8 cellular contexts compared by ENCODE assay signal in the genomic region with DNA sequence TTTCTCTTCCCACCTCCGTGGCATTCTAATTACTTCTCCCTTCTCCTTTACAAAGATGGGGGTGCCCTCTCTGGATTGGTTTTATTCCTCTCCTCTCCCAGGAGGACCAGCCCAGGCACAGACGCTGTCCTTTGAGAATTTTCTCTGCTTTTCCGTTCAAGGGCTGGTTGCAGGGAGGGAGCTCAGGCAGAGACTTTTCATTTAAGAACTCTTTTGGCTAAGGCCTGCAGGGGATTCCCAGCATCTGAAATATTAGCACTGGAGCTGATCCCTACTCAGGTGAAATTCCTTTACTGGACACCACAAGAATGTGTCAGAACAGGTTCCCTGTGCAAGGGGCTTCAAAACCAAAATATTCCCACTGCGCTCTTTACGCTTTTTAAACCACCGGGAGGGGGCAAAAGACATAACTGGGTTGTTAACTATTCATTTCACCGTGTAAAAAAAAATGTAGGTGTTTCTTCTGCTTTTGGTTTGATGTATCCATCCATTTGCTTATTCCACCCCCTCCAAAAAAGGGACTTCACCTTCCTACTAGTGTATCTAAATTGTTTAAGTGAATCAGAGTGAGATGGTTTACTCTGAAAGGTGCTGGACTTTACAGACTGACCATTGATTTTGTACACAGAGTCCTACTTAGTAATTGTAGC. TPM values are rescaled to one million over a fixed set of nuclear protein-coding genes. Genes with fewer than 3 reads are reported as not detected.
DNase-seq lines count a peak whose midpoint lies in the region; ATAC-seq and TF ChIP-seq lines count a peak whose summit lies in the region.

No MANE protein-coding gene starts in this region.

- H4K91ac ChIP-seq in H9 (ENCODE audit: insufficient read length, low read depth, low read length), result no peak overlapping the region

- H3K23me2 ChIP-seq in H9 (ENCODE audit: insufficient read length, low read depth, low read length, poor library complexity, severe bottlenecking), result peaks cover 17% of the 10 kb centered on the region

- H4K5ac ChIP-seq in H9 (ENCODE audit: insufficient read length, low read depth, low read length), result no peak overlapping the region

- POLR2A ChIA-PET in naive thymus-derived CD8-positive, alpha-beta T cell (lab: Charles Lee), result interaction anchor here (0.6 to 0.9 kb wide), 2 partner anchors 25 to 181 kb away, joined by 3 to 4 read pairs; a partner anchor contains a TSS

- TF ChIP-seq CTCF in H9 (conservative IDR thresholded peaks at IDR 0.05) (0 out of 3 replicates have a peak, but pooled peaks have one; percentile 20), WI38 (IDR thresholded peaks at IDR 0.05; ENCODE audit: low read depth, low read length) (no peak)

- H3K4me3 ChIP-seq in WI38 (ENCODE audit: low read depth, low read length), result peak overlapping the region; percentile 93

- no peaks in the 10 kb centered on the region for H3K27me3 ChIP-seq in H9 (ENCODE audit: insufficient read depth, low read length)

- peak; percentile 29 for TF ChIP-seq POLR2A in erythroblast (IDR thresholded peaks at IDR 0.05; ENCODE audit: low read length)

- no peak overlapping the region for H2BK5ac ChIP-seq in H9 (ENCODE audit: insufficient read length, low read length)

- H3K27ac Mint-ChIP-seq in H9, result peak overlapping the region; percentile 95 to 99 (median 96)
- peak overlapping the region; percentile 87 to 99 (median 94) for H3K27ac Mint-ChIP-seq in naive thymus-derived CD8-positive, alpha-beta T cell

- DNase-seq in AG20443 (ENCODE audit: low spot score) (peak; percentile 22), H9 (peak; percentile 39), erythroblast (lab: John Stamatoyannopoulos, UW) (peak; percentile 39 to 61), NCI-H1436 (lab: John Stamatoyannopoulos, UW) (no peak)
- DNase-seq in naive thymus-derived CD8-positive, alpha-beta T cell, result peak in 5 of 10 donors; percentile 9 to 34 (median 20)

- H2BK12ac ChIP-seq in H9 (ENCODE audit: insufficient read length, low read depth, low read length), result no peak overlapping the region

- H3K79me2 ChIP-seq in H9 (ENCODE audit: insufficient read depth, low read length), result peaks cover 10% of the 10 kb centered on the region; the same call in 1 of the 2 replicates

- peak overlapping the region; percentile 76 for H3K9ac ChIP-seq in H9 (ENCODE audit: extremely low read depth, insufficient read length, low read length)

- no CpG with 5 or more reads among the region's 7 CpGs for WGBS in H9 (ENCODE audit: extremely low coverage, insufficient read length, low lambda C conversion rate)

- no peak overlapping the region for H2BK20ac ChIP-seq in H9 (ENCODE audit: low read depth, low read length, poor library complexity, severe bottlenecking)

- ATAC-seq in naive thymus-derived CD8-positive, alpha-beta T cell, result no peak
- ATAC-seq in GM21360 (IDR thresholded peaks at IDR 0.05; ENCODE audit: unreplicated experiment) (no peak), HG03045 (IDR thresholded peaks at IDR 0.05; ENCODE audit: unreplicated experiment) (no peak)

- H3T11ph ChIP-seq in H9 (ENCODE audit: low read length), result no peak overlapping the region

- no peak overlapping the region for H2AK5ac ChIP-seq in H9 (ENCODE audit: insufficient read length, low read length)

- H3K9me3 Mint-ChIP-seq in H9, result no peaks in the 10 kb centered on the region; a peak in 1 of 5 replicates
- peaks cover 0 to 2% (median 0%) of the 10 kb centered on the region in 9 donors for H3K9me3 Mint-ChIP-seq in naive thymus-derived CD8-positive, alpha-beta T cell

- no peak overlapping the region for H3K23ac ChIP-seq in H9 (ENCODE audit: insufficient read length, low read depth, low read length)

- no peaks in the 10 kb centered on the region for H3K79me1 ChIP-seq in H9 (ENCODE audit: insufficient read depth, low read depth, low read length, poor library complexity, severe bottlenecking)

- H3K4me2 ChIP-seq in H9 (ENCODE audit: insufficient read depth, insufficient read length, low read length), result peak overlapping the region; percentile 86

- H3K27me3 Mint-ChIP-seq in H9 (ENCODE audit: low read depth), result no peaks in the 10 kb centered on the region
- H3K27me3 Mint-ChIP-seq in naive thymus-derived CD8-positive, alpha-beta T cell, result no peaks in the 10 kb centered on the region

- no peaks in the 10 kb centered on the region for H3K9me3 ChIP-seq in H9 (ENCODE audit: control insufficient read depth, low read depth, low read length)

- H4K20me1 ChIP-seq in H9 (ENCODE audit: control insufficient read depth, insufficient read depth, insufficient read length), result no peaks in the 10 kb centered on the region

- H2BK15ac ChIP-seq in H9 (ENCODE audit: low read depth, low read length), result no peak overlapping the region

- peaks cover 0 to 5% (median 0%) of the 10 kb centered on the region in 3 experiments; a peak in 2 of 7 replicates for H3K36me3 Mint-ChIP-seq in H9 (ENCODE audit: insufficient read depth in 1 of 3, low read depth in 3 of 3)
- H3K36me3 Mint-ChIP-seq in naive thymus-derived CD8-positive, alpha-beta T cell, result no peaks in the 10 kb centered on the region

- H2AFZ ChIP-seq in H9 (ENCODE audit: low read length), result no peak overlapping the region

- H3K4me1 ChIP-seq in H9 (ENCODE audit: insufficient read depth, low read length), result peaks cover 4% of the 10 kb centered on the region; the same call in 1 of the 2 replicates

- H3K18ac ChIP-seq in H9 (ENCODE audit: insufficient read length, low read depth, low read length), result no peak overlapping the region

- no peak overlapping the region for H3K4ac ChIP-seq in H9 (ENCODE audit: low read depth, low read length)

- H2BK120ac ChIP-seq in H9 (ENCODE audit: low read depth, low read length, poor library complexity, severe bottlenecking), result no peak overlapping the region

- no peak overlapping the region; the same call in 1 of the 2 replicates for H3K14ac ChIP-seq in H9 (ENCODE audit: insufficient read depth, low read length)

- H3K4me1 Mint-ChIP-seq in H9, result peaks cover 36 to 37% of the 10 kb centered on the region in 2 experiments
- peaks cover 14 to 56% (median 46%) of the 10 kb centered on the region in 4 donors for H3K4me1 Mint-ChIP-seq in naive thymus-derived CD8-positive, alpha-beta T cell

- peak overlapping the region; percentile 90 to 99 for H3K4me3 Mint-ChIP-seq in H9
- H3K4me3 Mint-ChIP-seq in naive thymus-derived CD8-positive, alpha-beta T cell, result peak overlapping the region; percentile 94 to 99 (median 96)

- H4K8ac ChIP-seq in H9 (replicated peaks; ENCODE audit: insufficient read length, low read depth, low read length), result no peak overlapping the region

- no peak overlapping the region for H3K56ac ChIP-seq in H9 (ENCODE audit: insufficient read length, low read depth, low read length)

- peak overlapping the region; percentile 30 for H3K27ac ChIP-seq in H9 (ENCODE audit: insufficient read length, low read depth, low read length)

RNA-seq across cellular contexts. Expression of a gene that starts 1.4 kb away (rescaled TPM):
- 16.7 and 21.0 TPM in 2 replicates for total RNA-seq in H9 (2021)
- 10 to 100 TPM; 29.8 to 32.2 TPM for total RNA-seq in naive thymus-derived CD8-positive, alpha-beta T cell
- 1 to 10 TPM; 3.8 to 6.7 (median 6.0) TPM for polyA plus RNA-seq in naive thymus-derived CD8-positive, alpha-beta T cell
